In the genomic region with DNA sequence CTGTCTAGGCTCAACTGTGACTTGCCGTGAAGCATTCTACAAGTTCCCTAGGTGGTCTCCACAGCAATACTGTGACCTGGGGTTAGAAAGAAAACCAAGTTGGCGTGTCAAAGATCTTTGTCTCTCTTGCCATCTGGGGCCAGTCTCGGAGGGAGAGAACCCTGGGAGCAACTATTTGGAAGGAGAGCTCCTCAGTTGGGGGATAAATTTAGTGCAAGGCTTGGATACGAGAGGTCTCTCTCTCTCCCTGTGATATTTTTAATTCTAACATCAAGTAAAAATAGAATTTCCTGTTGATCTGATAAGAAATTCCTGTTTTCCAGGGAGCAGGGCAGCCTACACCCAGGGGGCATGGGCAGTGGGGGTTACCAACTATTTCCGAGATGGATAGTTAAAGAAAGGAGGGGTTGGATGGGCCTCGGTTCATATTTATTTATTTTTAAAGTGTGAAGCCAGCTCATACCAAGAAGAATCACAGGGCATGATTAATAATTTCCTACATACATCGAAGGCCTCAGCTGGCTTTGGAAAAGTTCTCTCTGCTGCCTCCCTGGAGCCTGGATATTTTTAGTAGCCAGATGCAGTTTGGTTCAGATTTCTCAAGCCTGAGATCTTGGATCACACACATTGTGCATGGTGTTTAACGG, we compare ENCODE assay signal across 16 cellular contexts.
DNase-seq lines count a peak whose midpoint lies in the region; TF ChIP-seq lines count a peak whose summit lies in the region.
"Had no signal": no experiment of that assay in that cellular context is flagged by ENCODE, and none has a peak within 500 bp of the region (broad histone marks: within the 10 kb centered on the region; RNA-seq: fewer than 3 reads in every experiment).

No MANE protein-coding gene starts in this region.

- H3K4me1 ChIP-seq in BLaER1 (peaks cover 30% of the 10 kb centered on the region), adipocyte (ENCODE audit: control insufficient read depth, insufficient read depth, low read length) (peaks cover 14% of the 10 kb centered on the region), prostate gland (replicated peaks) (no peaks in the 10 kb centered on the region), colonic mucosa (no peaks in the 10 kb centered on the region)

- peak overlapping the region; percentile 39 for H3K4me2 ChIP-seq in BLaER1

- H3K27me3 ChIP-seq in BLaER1 (no peaks in the 10 kb centered on the region), adipocyte (replicated peaks; ENCODE audit: control insufficient read depth, insufficient read depth, low read length) (no peaks in the 10 kb centered on the region), prostate gland (replicated peaks; ENCODE audit: insufficient read depth) (no peaks in the 10 kb centered on the region), colonic mucosa (no peaks in the 10 kb centered on the region)

- H3K9me3 ChIP-seq in BLaER1 (no peaks in the 10 kb centered on the region), adipocyte (ENCODE audit: control insufficient read depth, low read length) (no peaks in the 10 kb centered on the region), prostate gland (no peaks in the 10 kb centered on the region), colonic mucosa (no peaks in the 10 kb centered on the region)

- H4K20me1 ChIP-seq in BLaER1 = no peaks in the 10 kb centered on the region

- H3K27ac ChIP-seq in BLaER1 (no peak overlapping the region), prostate gland (no peak overlapping the region), colonic mucosa (no peak overlapping the region)
- H3K27ac ChIP-seq: HL-60, SK-N-MC had no signal

- H3K4me1 Mint-ChIP-seq in osteocyte (ENCODE audit: unreplicated experiment) = peaks cover 36% of the 10 kb centered on the region

- no peak overlapping the region for H3K4me3 Mint-ChIP-seq in osteocyte (ENCODE audit: unreplicated experiment)
- H3K4me3 Mint-ChIP-seq: activated CD8-positive, alpha-beta T cell treated with anti-CD3 and anti-CD28 coated beads for 36 hours; effector memory CD8-positive, alpha-beta T cell had no signal

- H3K27me3 Mint-ChIP-seq in osteocyte (ENCODE audit: unreplicated experiment) = no peaks in the 10 kb centered on the region
- H3K27me3 Mint-ChIP-seq: activated CD8-positive, alpha-beta T cell treated with anti-CD3 and anti-CD28 coated beads for 36 hours had no signal

- H3K36me3 Mint-ChIP-seq in osteocyte (ENCODE audit: unreplicated experiment) = no peaks in the 10 kb centered on the region

- no peaks in the 10 kb centered on the region for H3K9me3 Mint-ChIP-seq in osteocyte (ENCODE audit: unreplicated experiment)
- H3K9me3 Mint-ChIP-seq: activated CD8-positive, alpha-beta T cell treated with anti-CD3 and anti-CD28 coated beads for 36 hours; activated T-helper 2 cell treated with anti-CD3 and anti-CD28 coated beads, Interferon-gamma antibody, Interleukin-2, Interleukin-4, amounts not matched to agents 10 μg/mL and 5 μg/mL and 100 μg/mL, durations not matched to agents 14 hours and 24 hours and 36 hours; effector memory CD8-positive, alpha-beta T cell had no signal

- peak; percentile 52 for DNase-seq in adipocyte (ENCODE audit: low read depth)
- DNase-seq in fibroblast of peridontal ligament (ENCODE audit: extremely low read depth) = peak; percentile 41
- DNase-seq in osteocyte (ENCODE audit: extremely low spot score, unreplicated experiment) = no peak
- DNase-seq in prostate gland (ENCODE audit: low spot score) = no peak
- DNase-seq in activated CD4-positive, alpha-beta T cell treated with anti-CD3 and anti-CD28 coated beads, Interleukin-2, amount 50 U/mL, for 48 hours = no peak
- DNase-seq in NOMO-1 (lab: John Stamatoyannopoulos, UW; ENCODE audit: unreplicated experiment in 2 of 2) = no peak
- DNase-seq in colonic mucosa = no peak
- DNase-seq: activated CD8-positive, alpha-beta T cell treated with anti-CD3 and anti-CD28 coated beads for 36 hours; effector memory CD8-positive, alpha-beta T cell; Karpas-422; NCI-H1417; NCI-H2227 treated with DMSO at 0.1 percent for 48 hours had no signal

- no peaks in the 10 kb centered on the region for H3K36me3 ChIP-seq in BLaER1
- H3K36me3 ChIP-seq in adipocyte (ENCODE audit: control insufficient read depth, insufficient read depth, low read length, severe bottlenecking) = no peaks in the 10 kb centered on the region
- no peaks in the 10 kb centered on the region for H3K36me3 ChIP-seq in prostate gland
- H3K36me3 ChIP-seq in colonic mucosa = no peaks in the 10 kb centered on the region

- H3K4me3 ChIP-seq in BLaER1 (no peak overlapping the region), adipocyte (ENCODE audit: low read length) (no peak overlapping the region), prostate gland (no peak overlapping the region), colonic mucosa (no peak overlapping the region)
- H3K4me3 ChIP-seq: SK-N-MC had no signal

- H3K9ac ChIP-seq in BLaER1 (no peak overlapping the region), adipocyte (ENCODE audit: low read length) (no peak overlapping the region), colonic mucosa (ENCODE audit: low read depth in 2 of 2, low read length in 2 of 2) (no peak overlapping the region)

- TF ChIP-seq CTCF in osteocyte (IDR thresholded peaks at IDR 0.05) (peak; percentile 21), prostate gland (IDR thresholded peaks at IDR 0.05) (no peak), colonic mucosa (IDR thresholded peaks at IDR 0.05) (no peak)

- WGBS in prostate gland = 54% methylated on average over 8 of the region's 8 CpGs

- H3K27ac Mint-ChIP-seq in osteocyte (ENCODE audit: unreplicated experiment) = peak overlapping the region; percentile 86
- H3K27ac Mint-ChIP-seq: activated CD8-positive, alpha-beta T cell treated with anti-CD3 and anti-CD28 coated beads for 36 hours; activated T-helper 2 cell treated with anti-CD3 and anti-CD28 coated beads, Interferon-gamma antibody, Interleukin-2, Interleukin-4, amounts not matched to agents 10 μg/mL and 5 μg/mL and 100 μg/mL, durations not matched to agents 14 hours and 24 hours and 36 hours; effector memory CD8-positive, alpha-beta T cell had no signal

- TF ChIP-seq POLR2A in prostate gland (IDR thresholded peaks at IDR 0.05) = no peak

- intact Hi-C loops in prostate gland (cut with DNase I) (no loop called here), colonic mucosa (cut with DNase I) (no loop called here)

Comparison
In these comparisons a context has a peak if more than half of its experiments do, and no peak if none do; other contexts are left out.
1. DNase-seq: peak in adipocyte (single experiment) and fibroblast of peridontal ligament (single experiment); none in osteocyte (single experiment), prostate gland (single experiment), activated CD4-positive, alpha-beta T cell treated with anti-CD3 and anti-CD28 coated beads, Interleukin-2, amount 50 U/mL, for 48 hours (0 of 2), NOMO-1 (0 of 2) and colonic mucosa (single experiment).